Comparison of ENCODE assay signal across 8 cellular contexts in the genomic region with DNA sequence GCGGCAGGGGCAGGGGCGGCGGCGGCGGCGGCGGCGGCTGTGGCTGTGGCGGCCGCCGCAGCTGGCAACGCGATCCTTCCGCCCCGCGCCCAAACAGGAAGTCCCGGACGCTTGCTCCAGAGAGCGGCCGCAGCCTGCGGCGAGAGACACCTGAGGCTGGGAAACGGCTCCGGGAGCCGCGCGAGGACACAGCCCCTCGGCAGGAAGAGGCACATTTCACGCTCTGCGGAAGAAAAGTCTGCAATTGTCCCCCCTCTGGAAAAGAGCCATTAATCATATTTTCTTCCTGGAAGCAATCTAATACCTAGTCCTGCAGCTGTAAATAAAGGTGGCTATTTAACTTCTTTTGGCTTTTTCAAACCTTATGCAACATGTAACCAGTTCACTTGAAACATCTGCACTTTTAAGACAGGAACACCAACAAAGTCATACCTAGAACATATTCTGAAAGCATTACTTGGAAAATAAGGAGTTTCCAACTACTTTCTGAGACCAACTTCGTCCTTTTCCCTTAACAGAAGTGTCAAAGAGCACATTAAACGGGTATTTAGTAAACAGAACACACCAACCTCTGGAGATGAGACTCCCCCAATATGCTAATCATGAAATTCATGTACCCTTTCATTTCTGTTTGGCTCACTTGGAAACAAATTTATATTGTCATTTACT.
DNase-seq lines count a peak whose midpoint lies in the region; ATAC-seq, FAIRE-seq and TF ChIP-seq lines count a peak whose summit lies in the region.

No MANE protein-coding gene starts in this region.

- DNase-seq in DMS53 treated with DMSO at 0.1 percent for 48 hours (lab: John Stamatoyannopoulos, UW; ENCODE audit: unreplicated experiment) (peak; percentile 76), IMR-90 (no peak), astrocyte (ENCODE audit: low read depth) (no peak), HepG2 (ENCODE audit: low spot score) (peak; percentile 2), tibial artery (no peak), NCI-H524 (lab: John Stamatoyannopoulos, UW) (no peak)
- no peak for DNase-seq in activated CD8-positive, alpha-beta memory T cell treated with anti-CD3 and anti-CD28 coated beads, Interleukin-2, amount 50 U/mL, for 48 hours

- H2BK120ac ChIP-seq in IMR-90 (ENCODE audit: low read depth, low read length) = no peak overlapping the region

- H3K27ac ChIP-seq in IMR-90 (ENCODE audit: insufficient read depth, low read length) (peak overlapping the region; percentile 94), astrocyte (ENCODE audit: low read depth, low read length) (peak overlapping the region; percentile 94), HepG2 (ENCODE audit: extremely low read length, insufficient read depth, low read length) (peak overlapping the region; percentile 94), tibial artery (peak overlapping the region; percentile 92 to 97)

- H3K27me3 Mint-ChIP-seq in astrocyte (ENCODE audit: low read depth, unreplicated experiment) = no peaks in the 10 kb centered on the region

- H4K91ac ChIP-seq in IMR-90 (ENCODE audit: insufficient read depth, low read depth, low read length) = no peak overlapping the region; the same call in 1 of the 2 replicates

- H2AK5ac ChIP-seq in IMR-90 (ENCODE audit: low read depth, low read length) = no peak overlapping the region

- peak overlapping the region; percentile 40; the same call in 1 of the 2 replicates for H3K56ac ChIP-seq in IMR-90 (ENCODE audit: extremely low read depth, insufficient read depth, low read length)

- H3K9ac ChIP-seq in IMR-90 (ENCODE audit: low read depth, low read length) = peak overlapping the region; percentile 93
- peak overlapping the region; percentile 98 for H3K9ac ChIP-seq in astrocyte (ENCODE audit: low read length)
- peak overlapping the region; percentile 87 for H3K9ac ChIP-seq in HepG2 (ENCODE audit: insufficient read depth, low read depth, low read length)

- POLR2A ChIA-PET in IMR-90 (lab: Charles Lee; ENCODE audit: unreplicated experiment) (no interaction called here), HepG2 (lab: Yijun Ruan, JAX) (interaction anchor here (1.1 to 1.5 kb wide), 3 partner anchors 92 to 216 kb away, joined by 5 to 9 read pairs (median 8); partner anchors contain the start of genes ELF2 and NAA15)

- H2BK20ac ChIP-seq in IMR-90 (ENCODE audit: low read depth, low read length) = no peak overlapping the region

- no peaks in the 10 kb centered on the region for H3K9me1 ChIP-seq in IMR-90 (ENCODE audit: insufficient read depth, low read length)

- H3K27me3 ChIP-seq in IMR-90 (ENCODE audit: control insufficient read depth, insufficient read depth, low read length) (no peaks in the 10 kb centered on the region), astrocyte (ENCODE audit: insufficient read depth, low read length) (no peaks in the 10 kb centered on the region), HepG2 (ENCODE audit: control insufficient read depth in 1 of 2, insufficient read depth in 2 of 2, low read length in 2 of 2) (no peaks in the 10 kb centered on the region; a peak in 1 of 5 replicates), tibial artery (no peaks in the 10 kb centered on the region)

- no peaks in the 10 kb centered on the region for H3K9me3 Mint-ChIP-seq in astrocyte (ENCODE audit: unreplicated experiment)

- 1% methylated on average over 21 of the region's 32 CpGs; no CpG with 5 or more reads in 1 of the 2 experiments for WGBS in IMR-90 (ENCODE audit: extremely low coverage in 2 of 2, insufficient read length in 1 of 2), 2 experiments
- WGBS in HepG2 (ENCODE audit: low lambda C conversion rate) = 0% methylated on average over 2 of the region's 32 CpGs

- peak overlapping the region; percentile 44 for H2BK5ac ChIP-seq in IMR-90 (ENCODE audit: low read depth, low read length, poor library complexity, severe bottlenecking)

- H3K4ac ChIP-seq in IMR-90 (ENCODE audit: low read depth, low read length) = 0 out of 2 replicates have a peak overlapping the region, but pooled peaks have one; percentile 3

- FAIRE-seq in astrocyte (lab: Jason Lieb, UNC) = no peak
- no peak for FAIRE-seq in HepG2 (lab: Jason Lieb, UNC)

- H3K4me2 ChIP-seq in IMR-90 (ENCODE audit: low read depth, low read length) (peak overlapping the region; percentile 96), astrocyte (ENCODE audit: low read length) (peak overlapping the region; percentile 98), HepG2 (ENCODE audit: low read depth, low read length) (peak overlapping the region; percentile 95)

- dilution Hi-C loops in IMR-90 (cut with HindIII; ENCODE audit: low sequenced_read_pairs, unreplicated experiment) = no loop called here

- H3K4me3 ChIP-seq in IMR-90 (ENCODE audit: insufficient read depth, low read depth, low read length) = peak overlapping the region; percentile 99
- H3K4me3 ChIP-seq in astrocyte (ENCODE audit: insufficient read depth, low read depth, low read length) = peak overlapping the region; percentile 99
- H3K4me3 ChIP-seq in HepG2 (replicated peaks in 1 of 3; ENCODE audit: insufficient read depth in 1 of 3, low read depth in 2 of 3, low read length in 3 of 3) = peak overlapping the region; percentile 69 to 95 (median 71)
- peak overlapping the region; percentile 87 to 95 for H3K4me3 ChIP-seq in tibial artery

- H2AK9ac ChIP-seq in IMR-90 (replicated peaks; ENCODE audit: low read depth, low read length, poor library complexity) = peak overlapping the region; percentile 18

- no peaks in the 10 kb centered on the region for H3K9me3 ChIP-seq in IMR-90 (ENCODE audit: control insufficient read depth, insufficient read depth, low read length)
- no peaks in the 10 kb centered on the region for H3K9me3 ChIP-seq in astrocyte (ENCODE audit: insufficient read depth, low read depth, low read length)
- H3K9me3 ChIP-seq in HepG2 (ENCODE audit: low read length) = no peaks in the 10 kb centered on the region
- no peaks in the 10 kb centered on the region for H3K9me3 ChIP-seq in tibial artery

- ATAC-seq in IMR-90 (ENCODE audit: low read depth) = no peak
- no peak for ATAC-seq in HepG2
- no peak for ATAC-seq in HG02970 (IDR thresholded peaks at IDR 0.05; ENCODE audit: low FRiP score, unreplicated experiment)

- peak overlapping the region; percentile 95 for H2AFZ ChIP-seq in IMR-90 (replicated peaks; ENCODE audit: low read length, poor library complexity)
- H2AFZ ChIP-seq in astrocyte (ENCODE audit: low read depth, low read length) = peak overlapping the region; percentile 69
- H2AFZ ChIP-seq in HepG2 (ENCODE audit: low read length) = peak overlapping the region; percentile 95

- TF ChIP-seq EP300 in HepG2 (IDR thresholded peaks at IDR 0.05; ENCODE audit: low read depth in 2 of 2, low read length in 2 of 2) (no peak), HepG2 (CRISPR knock-in tag; IDR thresholded peaks at IDR 0.05; ENCODE audit: borderline replicate concordance) (no peak)

- peak overlapping the region; percentile 54 for H3K18ac ChIP-seq in IMR-90 (ENCODE audit: low read depth, low read length)

- no peak for TF ChIP-seq POLR2A in IMR-90 (IDR thresholded peaks at IDR 0.05; ENCODE audit: low read depth, low read length)
- TF ChIP-seq POLR2A in HepG2 (IDR thresholded peaks at IDR 0.05; ENCODE audit: insufficient read depth in 1 of 2, low read depth in 2 of 2, low read length in 2 of 2) = peak; percentile 42 to 72

- H3K36me3 ChIP-seq in IMR-90 (ENCODE audit: control insufficient read depth, insufficient read depth, low read length) (no peaks in the 10 kb centered on the region), astrocyte (ENCODE audit: insufficient read depth, low read length) (no peaks in the 10 kb centered on the region), HepG2 (replicated peaks in 1 of 2; ENCODE audit: control insufficient read depth in 1 of 2, insufficient read depth in 2 of 2, low read length in 2 of 2) (no peaks in the 10 kb centered on the region), tibial artery (no peaks in the 10 kb centered on the region)

- H3K4me1 Mint-ChIP-seq in astrocyte (ENCODE audit: low read depth, unreplicated experiment) = peaks cover 22% of the 10 kb centered on the region

- peak overlapping the region; percentile 85 for H4K5ac ChIP-seq in IMR-90 (ENCODE audit: low read depth, low read length)

- H3K79me2 ChIP-seq in astrocyte (ENCODE audit: insufficient read depth, low read length) = peaks cover 41% of the 10 kb centered on the region
- peaks cover 35% of the 10 kb centered on the region for H3K79me2 ChIP-seq in HepG2 (ENCODE audit: insufficient read depth, low read length)

- BruUV-seq in IMR-90 (replicated peaks; lab: Mats Ljungman, UMichigan) (no TSS peak), HepG2 (replicated peaks; lab: Mats Ljungman, UMichigan) (TSS peak; percentile 78)

- H3K14ac ChIP-seq in IMR-90 (replicated peaks; ENCODE audit: low read depth, low read length) = peak overlapping the region; percentile 67

- H2BK15ac ChIP-seq in IMR-90 (ENCODE audit: low read depth, low read length) = no peak overlapping the region

- H4K8ac ChIP-seq in IMR-90 (ENCODE audit: low read depth in 2 of 2, low read length in 2 of 2) = peak overlapping the region; percentile 9 to 76; a peak in 3 of 4 replicates

- TF ChIP-seq RAD21 in IMR-90 (IDR thresholded peaks at IDR 0.05; ENCODE audit: low read length) (no peak), HepG2 (CRISPR knock-in tag; IDR thresholded peaks at IDR 0.05) (no peak)

- H3K27ac Mint-ChIP-seq in astrocyte (ENCODE audit: unreplicated experiment) = peak overlapping the region; percentile 93

- H4K20me1 ChIP-seq in IMR-90 (ENCODE audit: insufficient read depth, low read length) (peaks cover 10% of the 10 kb centered on the region; the same call in 1 of the 2 replicates), astrocyte (ENCODE audit: insufficient read depth, low read length) (peaks cover 19% of the 10 kb centered on the region), HepG2 (ENCODE audit: insufficient read depth, low read length) (peaks cover 21% of the 10 kb centered on the region)

- peak overlapping the region; percentile 74 for H3K23ac ChIP-seq in IMR-90 (ENCODE audit: low read depth, low read length)

- in situ Hi-C loops in IMR-90 (cut with MboI; ENCODE audit: low sequenced_read_pairs) (no loop called here), HepG2 (cut with HindIII; ENCODE audit: extremely low pct_ligation_motif_present, low pct_unique_long_range_greater_than_20kb) (loop anchor here (5.0 to 10.0 kb wide), 2 partner anchors 52 to 220 kb away; partner anchors contain the start of genes NAA15 and NDUFC1)

- intact Hi-C loops in IMR-90 (cut with micrococcal nuclease) = loop anchor here (2.0 to 5.0 kb wide), 2 partner anchors 54 to 218 kb away; partner anchors contain the start of genes NAA15 and NDUFC1
- intact Hi-C loops in HepG2 (cut with micrococcal nuclease; ENCODE audit: unreplicated experiment) = loop anchor here (5.0 kb wide), 4 partner anchors 52 to 528 kb away; partner anchors contain the start of genes ELF2, NAA15 and NDUFC1
- intact Hi-C loops in tibial artery (cut with DNase I; ENCODE audit: low total_unique reads) = loop anchor here (5.0 kb wide), 1 partner anchor 93 kb away; the partner anchor contains the start of gene ELF2

- H3K79me1 ChIP-seq in IMR-90 (ENCODE audit: low read depth in 1 of 2, low read length in 2 of 2) = peaks cover 0 to 14% of the 10 kb centered on the region in 2 experiments; a peak in 2 of 4 replicates

- TF ChIP-seq CTCF in IMR-90 (conservative IDR thresholded peaks at IDR 0.05; ENCODE audit: low read depth, low read length) = no peak; the same call in 1 of the 2 replicates
- TF ChIP-seq CTCF in astrocyte (IDR thresholded peaks at IDR 0.05; ENCODE audit: insufficient read depth, low read depth, low read length) = no peak
- TF ChIP-seq CTCF in HepG2 (CRISPR knock-in tag; IDR thresholded peaks at IDR 0.05) = no peak
- no peak for TF ChIP-seq CTCF in tibial artery (IDR thresholded peaks at IDR 0.05)

- peaks cover 5% of the 10 kb centered on the region for H3K36me3 Mint-ChIP-seq in astrocyte (ENCODE audit: low read depth, unreplicated experiment)

- CTCF ChIA-PET in IMR-90 (lab: Yijun Ruan, JAX) = interaction anchor here (0.6 kb wide), 1 partner anchor 172 kb away, joined by 3 read pairs; no protein-coding TSS in a partner anchor
- CTCF ChIA-PET in HepG2 (lab: Yijun Ruan, JAX; ENCODE audit: low intra/inter-chr PET ratio, low total read pairs) = no interaction called here

- H3K4me3 Mint-ChIP-seq in astrocyte (ENCODE audit: unreplicated experiment) = peak overlapping the region; percentile 92

- H3K4me1 ChIP-seq in IMR-90 (ENCODE audit: control insufficient read depth, insufficient read depth, low read length) (no peaks in the 10 kb centered on the region), astrocyte (ENCODE audit: insufficient read depth, low read length) (peaks cover 14% of the 10 kb centered on the region), HepG2 (ENCODE audit: insufficient read depth, low read length) (peaks cover 34% of the 10 kb centered on the region), tibial artery (peaks cover 0 to 35% (median 18%) of the 10 kb centered on the region in 4 donors)

Comparison
In these comparisons a context has a peak if more than half of its experiments do, and no peak if none do; other contexts are left out.
1. DNase-seq: peak in DMS53 treated with DMSO at 0.1 percent for 48 hours (single experiment) and HepG2 (single experiment); none in IMR-90 (single experiment), astrocyte (single experiment), tibial artery (0 of 2), activated CD8-positive, alpha-beta memory T cell treated with anti-CD3 and anti-CD28 coated beads, Interleukin-2, amount 50 U/mL, for 48 hours (single experiment) and NCI-H524 (0 of 2).
2. Peak in every context shown above with its lines, with median percentiles within 50 percentile points of each other: H2AFZ ChIP-seq, H3K27ac ChIP-seq, H3K4me2 ChIP-seq, H3K4me3 ChIP-seq and H3K9ac ChIP-seq.